1 cellular context compared by ENCODE assay signal in genomic region chr10:19651549-19651948, GRCh38.
TF ChIP-seq lines count a peak whose summit lies in the region.

No MANE protein-coding gene starts in this region.

TF ChIP-seq in IMR-90, 13 proteins besides CTCF, POLR2A, EP300 and RAD21:
- no peak for TF ChIP-seq USF2 (IDR thresholded peaks at IDR 0.05; ENCODE audit: low read depth, low read length)
- no peak for TF ChIP-seq BHLHE40 (IDR thresholded peaks at IDR 0.05; ENCODE audit: low read depth, low read length)
- TF ChIP-seq MAZ (IDR thresholded peaks at IDR 0.05; ENCODE audit: borderline replicate concordance, low read depth, low read length), result no peak
- TF ChIP-seq CHD1 (IDR thresholded peaks at IDR 0.05; ENCODE audit: low read depth, low read length), result no peak
- peak; percentile 100 for TF ChIP-seq CEBPB (IDR thresholded peaks at IDR 0.05; ENCODE audit: low read depth, low read length)
- peak; percentile 52; the same call in 1 of the 2 replicates for TF ChIP-seq FOS (IDR thresholded peaks at IDR 0.05; ENCODE audit: low read depth, low read length)
- TF ChIP-seq SMC3 (IDR thresholded peaks at IDR 0.05; ENCODE audit: low read depth, low read length), result no peak
- TF ChIP-seq NFE2L2 (IDR thresholded peaks at IDR 0.05; ENCODE audit: low read depth, low read length), result peak; percentile 53; the same call in 1 of the 2 replicates
- TF ChIP-seq MAFK (IDR thresholded peaks at IDR 0.05; ENCODE audit: low read depth, low read length), result no peak; the same call in 1 of the 2 replicates
- no peak for TF ChIP-seq RFX5 (IDR thresholded peaks at IDR 0.05; ENCODE audit: low read depth, low read length)
